ENCODE assay signal across 8 cellular contexts in genomic region chr14:70972107-70972976, GRCh38.
DNase-seq lines count a peak whose midpoint lies in the region; ATAC-seq and TF ChIP-seq lines count a peak whose summit lies in the region.

No MANE protein-coding gene starts in this region.

- no peaks in the 10 kb centered on the region for H3K9me3 Mint-ChIP-seq in CD4-positive, alpha-beta memory T cell

- H3K36me3 Mint-ChIP-seq in CD4-positive, alpha-beta memory T cell = peaks cover 28 to 49% of the 10 kb centered on the region in 2 donors

- WGBS in lower leg skin, 2 donors = 59% methylated on average over 6 of the region's 6 CpGs

- H3K4me1 ChIP-seq in CD4-positive, alpha-beta memory T cell (ENCODE audit: insufficient read depth, low read length) = peaks cover 48% of the 10 kb centered on the region

- H3K4me1 Mint-ChIP-seq in CD4-positive, alpha-beta memory T cell = peaks cover 40 to 67% (median 52%) of the 10 kb centered on the region in 4 donors

- peaks cover 12% of the 10 kb centered on the region for H3K36me3 ChIP-seq in CD4-positive, alpha-beta memory T cell (ENCODE audit: insufficient read depth, low read length)

- TF ChIP-seq CTCF in lower leg skin (IDR thresholded peaks at IDR 0.05) = peak in 1 of 3 donors; percentile 37

- H3K4me3 ChIP-seq in CD4-positive, alpha-beta memory T cell (ENCODE audit: low read length in 2 of 2) = no peak overlapping the region
- H3K4me3 ChIP-seq in lower leg skin (ENCODE audit: low read depth, poor library complexity, severe bottlenecking) = no peak overlapping the region

- H3K27me3 ChIP-seq in CD4-positive, alpha-beta memory T cell (ENCODE audit: insufficient read depth, low read length) = no peaks in the 10 kb centered on the region

- peak; percentile 72 to 82 (median 78) for DNase-seq in CD4-positive, alpha-beta memory T cell
- peak; percentile 61 for DNase-seq in NCI-H774 (lab: John Stamatoyannopoulos, UW)
- peak; percentile 57 to 83 for DNase-seq in activated CD4-positive, alpha-beta T cell treated with anti-CD3 and anti-CD28 coated beads, Interleukin-2, amount 50 U/mL, for 24 hours (ENCODE audit: low read depth in 1 of 2, low spot score in 1 of 2)
- peak; percentile 94 for DNase-seq in dermis blood vessel endothelial cell
- peak; percentile 90 to 97 for DNase-seq in lower leg skin (ENCODE audit: low spot score in 2 of 2)
- DNase-seq in stimulated activated CD4-positive, alpha-beta T cell treated with anti-CD3 and anti-CD28 coated beads, TNF-alpha, amount 100 ng/mL, for 48 hours (ENCODE audit: low read depth in 3 of 3) = peak; percentile 63 to 83 (median 80)

- ATAC-seq in HG02798 (IDR thresholded peaks at IDR 0.05; ENCODE audit: poor library complexity, unreplicated experiment) (peak; percentile 62), GM21526 (IDR thresholded peaks at IDR 0.05; ENCODE audit: low FRiP score, unreplicated experiment) (no peak)

- TF ChIP-seq POLR2A in lower leg skin (IDR thresholded peaks at IDR 0.05) = no peak

- H3K9me3 ChIP-seq in CD4-positive, alpha-beta memory T cell (ENCODE audit: control insufficient read depth in 1 of 2, low read length in 2 of 2) = no peaks in the 10 kb centered on the region

- H3K27me3 Mint-ChIP-seq in CD4-positive, alpha-beta memory T cell = no peaks in the 10 kb centered on the region

- CTCF ChIA-PET in CD4-positive, alpha-beta memory T cell (lab: Charles Lee; ENCODE audit: partially characterized antibody) = interaction anchor here (0.7 to 9.3 kb wide), 21 partner anchors 8 to 154 kb away, joined by 3 to 88 read pairs (median 4); partner anchors contain the start of gene PCNX1

- H3K4me3 Mint-ChIP-seq in CD4-positive, alpha-beta memory T cell = peak overlapping the region in 4 of 8 donors; percentile 20 to 63 (median 46)

- H3K27ac Mint-ChIP-seq in CD4-positive, alpha-beta memory T cell = peak overlapping the region; percentile 67 to 90 (median 87)

- intact Hi-C loops in CD4-positive, alpha-beta memory T cell (cut with micrococcal nuclease) = loop anchor here (1.0 to 5.0 kb wide), 8 partner anchors 16 to 350 kb away; partner anchors contain the start of gene PCNX1
- intact Hi-C loops in lower leg skin (cut with DNase I; ENCODE audit: low total_unique reads) = loop anchor here (5.0 to 10.0 kb wide), 2 partner anchors 65 to 148 kb away; partner anchors contain the start of gene PCNX1

- POLR2A ChIA-PET in CD4-positive, alpha-beta memory T cell (lab: Charles Lee; ENCODE audit: partially characterized antibody) = interaction anchor here (0.6 to 5.5 kb wide), 12 partner anchors 11 to 164 kb away, joined by 3 to 41 read pairs (median 3); partner anchors contain the start of gene PCNX1

- peak overlapping the region; percentile 4 for H3K27ac ChIP-seq in CD4-positive, alpha-beta memory T cell (ENCODE audit: low read depth, low read length)
